Comparison of ENCODE assay signal across 31 cellular contexts in genomic region chr1:87803395-87803794, GRCh38.
"Had no signal": no experiment of that assay in that cellular context is flagged by ENCODE, and none has a peak within 500 bp of the region (broad histone marks: within the 10 kb centered on the region; RNA-seq: fewer than 3 reads in every experiment).

No MANE protein-coding gene starts in this region.

- ATAC-seq: activated naive CD4-positive, alpha-beta T cell treated with anti-CD3 and anti-CD28 coated beads, Interleukin-2, amount 50 U/mL, for 72 hours; activated T-cell treated with anti-CD3 and anti-CD28 coated beads, Interleukin-2, amount 50 U/mL, for 72 hours; esophagus mucosa; WTC11 had no signal

- H3K9me3 Mint-ChIP-seq: activated CD4-positive, alpha-beta memory T cell treated with anti-CD3 and anti-CD28 coated beads, Interleukin-2, amount 10 ng/mL, durations not matched to agents 7 days and 5 days; activated CD4-positive, alpha-beta T cell treated with anti-CD3 and anti-CD28 coated beads, Interleukin-2, amount 10 ng/mL, durations not matched to agents 7 days and 5 days; activated naive CD4-positive, alpha-beta T cell treated with anti-CD3 and anti-CD28 coated beads, Interleukin-2, amount 10 ng/mL, durations not matched to agents 7 days and 5 days; activated naive CD8-positive, alpha-beta T cell treated with anti-CD3 and anti-CD28 coated beads, Interleukin-2, amount 10 ng/mL, durations not matched to agents 7 days and 5 days; activated T-cell treated with anti-CD3 and anti-CD28 coated beads, Interleukin-2, amount 50 U/mL, for 24 hours; activated T-cell treated with anti-CD3 and anti-CD28 coated beads, Interleukin-2, amount 50 U/mL, for 72 hours; central memory CD8-positive, alpha-beta T cell; dendritic cell treated with granulocyte-macrophage colony-stimulating factor and Interleukin-4, amounts not matched to agents 40 ng/mL and 50 ng/mL, for 4 days; endodermal cell had no signal

- H3K4me1 Mint-ChIP-seq: activated CD4-positive, alpha-beta memory T cell treated with anti-CD3 and anti-CD28 coated beads, Interleukin-2, amount 10 ng/mL, durations not matched to agents 7 days and 5 days; activated CD4-positive, alpha-beta T cell treated with anti-CD3 and anti-CD28 coated beads, Interleukin-2, amount 10 ng/mL, durations not matched to agents 7 days and 5 days; activated naive CD4-positive, alpha-beta T cell treated with anti-CD3 and anti-CD28 coated beads, Interleukin-2, amount 10 ng/mL, durations not matched to agents 7 days and 5 days; activated naive CD8-positive, alpha-beta T cell treated with anti-CD3 and anti-CD28 coated beads, Interleukin-2, amount 10 ng/mL, durations not matched to agents 7 days and 5 days; central memory CD8-positive, alpha-beta T cell had no signal

- H3K27ac Mint-ChIP-seq: activated CD4-positive, alpha-beta memory T cell treated with anti-CD3 and anti-CD28 coated beads, Interleukin-2, amount 10 ng/mL, durations not matched to agents 7 days and 5 days; activated CD4-positive, alpha-beta T cell treated with anti-CD3 and anti-CD28 coated beads, Interleukin-2, amount 10 ng/mL, durations not matched to agents 7 days and 5 days; activated naive CD4-positive, alpha-beta T cell treated with anti-CD3 and anti-CD28 coated beads, Interleukin-2, amount 10 ng/mL, durations not matched to agents 7 days and 5 days; activated naive CD4-positive, alpha-beta T cell treated with anti-CD3 and anti-CD28 coated beads, Interleukin-2, amount 50 U/mL, for 72 hours; activated naive CD8-positive, alpha-beta T cell treated with anti-CD3 and anti-CD28 coated beads, Interleukin-2, amount 10 ng/mL, durations not matched to agents 7 days and 5 days; activated T-cell treated with anti-CD3 and anti-CD28 coated beads, Interleukin-2, amount 50 U/mL, for 24 hours; activated T-cell treated with anti-CD3 and anti-CD28 coated beads, Interleukin-2, amount 50 U/mL, for 72 hours; brain; dendritic cell treated with granulocyte-macrophage colony-stimulating factor and Interleukin-4, amounts not matched to agents 40 ng/mL and 50 ng/mL, for 4 days; endodermal cell; WTC11 had no signal

- FAIRE-seq: frontal cortex had no signal

- H3K27me3 ChIP-seq: ascending aorta, breast epithelium, cardiac muscle cell, dorsolateral prefrontal cortex had no signal

- H3K4me3 ChIP-seq: ascending aorta, breast epithelium, cardiac muscle cell, coronary artery, dorsolateral prefrontal cortex had no signal

- H3K27ac ChIP-seq: ascending aorta, breast epithelium, cardiac muscle cell, coronary artery, dorsolateral prefrontal cortex, VCaP had no signal

- H3K27me3 Mint-ChIP-seq: activated CD4-positive, alpha-beta memory T cell treated with anti-CD3 and anti-CD28 coated beads, Interleukin-2, amount 10 ng/mL, durations not matched to agents 7 days and 5 days; activated naive CD4-positive, alpha-beta T cell treated with anti-CD3 and anti-CD28 coated beads, Interleukin-2, amount 10 ng/mL, durations not matched to agents 7 days and 5 days; activated T-cell treated with anti-CD3 and anti-CD28 coated beads, Interleukin-2, amount 50 U/mL, for 24 hours; dendritic cell treated with granulocyte-macrophage colony-stimulating factor and Interleukin-4, amounts not matched to agents 40 ng/mL and 50 ng/mL, for 4 days had no signal

- DNase-seq: activated CD4-positive, alpha-beta memory T cell treated with anti-CD3 and anti-CD28 coated beads, Interleukin-2, amount 10 ng/mL, durations not matched to agents 7 days and 5 days; activated CD4-positive, alpha-beta T cell treated with anti-CD3 and anti-CD28 coated beads for 1 hour; activated CD4-positive, alpha-beta T cell treated with anti-CD3 and anti-CD28 coated beads for 4 hours; activated CD4-positive, alpha-beta T cell treated with anti-CD3 and anti-CD28 coated beads, Interleukin-2, amount 10 ng/mL, durations not matched to agents 7 days and 5 days; activated CD4-positive, alpha-beta T cell treated with anti-CD3 and anti-CD28 coated beads, Interleukin-2, amount 50 U/mL, for 4 hours; activated CD8-positive, alpha-beta memory T cell treated with anti-CD3 and anti-CD28 coated beads, Interleukin-2, amount 50 U/mL, for 48 hours; activated gamma-delta T cell; activated naive CD4-positive, alpha-beta T cell; activated naive CD4-positive, alpha-beta T cell treated with anti-CD3 and anti-CD28 coated beads, Interleukin-2, amount 10 ng/mL, durations not matched to agents 7 days and 5 days; activated naive CD8-positive, alpha-beta T cell treated with anti-CD3 and anti-CD28 coated beads, Interleukin-2, amount 10 ng/mL, durations not matched to agents 7 days and 5 days; activated T-cell treated with anti-CD3 and anti-CD28 coated beads for 4 hours; activated T-cell treated with anti-CD3 and anti-CD28 coated beads, Interleukin-2, amount 50 U/mL, for 24 hours; activated T-cell treated with anti-CD3 and anti-CD28 coated beads, Interleukin-2, amount 50 U/mL, for 72 hours; dorsolateral prefrontal cortex; effector memory CD4-positive, alpha-beta T cell; endodermal cell; foreskin fibroblast; head of caudate nucleus; T-helper 2 cell had no signal

- H3K4me1 ChIP-seq: ascending aorta, breast epithelium had no signal

- H3K4me3 Mint-ChIP-seq: activated CD4-positive, alpha-beta memory T cell treated with anti-CD3 and anti-CD28 coated beads, Interleukin-2, amount 10 ng/mL, durations not matched to agents 7 days and 5 days; activated CD4-positive, alpha-beta T cell treated with anti-CD3 and anti-CD28 coated beads, Interleukin-2, amount 10 ng/mL, durations not matched to agents 7 days and 5 days; activated naive CD4-positive, alpha-beta T cell treated with anti-CD3 and anti-CD28 coated beads, Interleukin-2, amount 10 ng/mL, durations not matched to agents 7 days and 5 days; activated naive CD8-positive, alpha-beta T cell treated with anti-CD3 and anti-CD28 coated beads, Interleukin-2, amount 10 ng/mL, durations not matched to agents 7 days and 5 days; activated T-cell treated with anti-CD3 and anti-CD28 coated beads, Interleukin-2, amount 50 U/mL, for 24 hours; activated T-cell treated with anti-CD3 and anti-CD28 coated beads, Interleukin-2, amount 50 U/mL, for 72 hours; brain; central memory CD8-positive, alpha-beta T cell; dendritic cell treated with granulocyte-macrophage colony-stimulating factor and Interleukin-4, amounts not matched to agents 40 ng/mL and 50 ng/mL, for 4 days; endodermal cell; WTC11 had no signal

- H3K9me3 ChIP-seq: ascending aorta, breast epithelium had no signal

- H3K36me3 ChIP-seq: ascending aorta, breast epithelium, cardiac muscle cell had no signal

- H3K36me3 Mint-ChIP-seq: activated naive CD4-positive, alpha-beta T cell treated with anti-CD3 and anti-CD28 coated beads, Interleukin-2, amount 10 ng/mL, durations not matched to agents 7 days and 5 days; activated naive CD4-positive, alpha-beta T cell treated with anti-CD3 and anti-CD28 coated beads, Interleukin-2, amount 50 U/mL, for 72 hours; activated naive CD8-positive, alpha-beta T cell treated with anti-CD3 and anti-CD28 coated beads, Interleukin-2, amount 10 ng/mL, durations not matched to agents 7 days and 5 days; brain; WTC11 had no signal
